In genomic region chr5:150862070-150862469, GRCh38 we compare ENCODE assay signal across 17 cellular contexts.
"Had no signal": no experiment of that assay in that cellular context is flagged by ENCODE, and none has a peak within 500 bp of the region (broad histone marks: within the 10 kb centered on the region; RNA-seq: fewer than 3 reads in every experiment).

No MANE protein-coding gene starts in this region.

- DNase-seq: dermis blood vessel endothelial cell; esophagus squamous epithelium; foreskin fibroblast; immature natural killer cell; left lung; lower lobe of right lung; occipital lobe; pancreas; right cardiac atrium; small intestine; stimulated activated CD4-positive, alpha-beta T cell treated with anti-CD3 and anti-CD28 coated beads, Interleukin-12 subunit alpha, Interleukin-12 subunit beta, amount 100 ng/mL, for 4 hours; stimulated activated naive CD4-positive, alpha-beta T cell; stomach; substantia nigra; trophoblast cell had no signal

- H3K4me3 ChIP-seq: esophagus squamous epithelium, left lung, lower lobe of right lung, neural progenitor cell, pancreas, stomach, thoracic aorta had no signal
